In the genomic region with DNA sequence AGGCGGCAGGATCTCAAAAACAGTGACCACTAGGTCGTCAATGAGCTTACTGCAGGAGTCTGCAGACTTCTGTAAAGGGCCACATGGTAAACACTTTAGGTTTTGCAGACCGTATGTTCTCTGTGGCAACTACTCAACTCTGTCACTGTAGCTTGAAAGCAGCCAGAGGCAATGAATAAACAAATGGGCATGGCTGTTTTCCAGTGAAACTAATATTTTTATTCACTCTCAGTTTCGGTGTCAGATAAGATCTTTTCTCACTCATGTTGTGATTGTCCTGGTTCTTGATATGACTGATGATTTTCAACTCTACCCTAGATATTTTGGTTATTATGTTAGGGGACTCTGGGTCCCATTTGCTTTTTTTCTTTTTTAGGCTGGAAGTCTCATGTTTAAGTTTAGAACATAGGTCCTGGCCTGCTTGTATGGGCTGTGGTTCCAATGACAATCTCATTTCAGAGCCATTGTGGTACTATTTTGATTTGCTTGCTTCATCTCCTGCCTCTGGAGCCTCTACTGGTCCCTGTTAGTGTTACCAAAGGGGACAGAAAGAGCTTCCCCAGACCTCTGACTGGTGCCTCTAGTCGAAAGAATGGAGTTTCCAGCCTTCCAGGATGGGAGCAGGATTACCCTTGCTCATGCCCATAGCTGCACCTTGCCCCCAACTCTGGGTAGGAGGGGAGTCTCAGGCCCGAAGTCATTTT, we compare ENCODE assay signal across 10 cellular contexts.
DNase-seq lines count a peak whose midpoint lies in the region; ATAC-seq, FAIRE-seq and TF ChIP-seq lines count a peak whose summit lies in the region.
"Had no signal": no experiment of that assay in that cellular context is flagged by ENCODE, and none has a peak within 500 bp of the region (broad histone marks: within the 10 kb centered on the region; RNA-seq: fewer than 3 reads in every experiment).

No MANE protein-coding gene starts in this region.

- no peak for TF ChIP-seq CTCF in MM.1S (IDR thresholded peaks at IDR 0.05; ENCODE audit: low read length)

- H3K9me3 Mint-ChIP-seq in effector memory CD8-positive, alpha-beta T cell = no peaks in the 10 kb centered on the region

- DNase-seq in GM12892 (ENCODE audit: insufficient read length) (no peak), MM.1S (peak; percentile 88), NCI-H2107 treated with DMSO at 0.1 percent for 48 hours (lab: John Stamatoyannopoulos, UW; ENCODE audit: unreplicated experiment) (no peak), SKM-1 (lab: John Stamatoyannopoulos, UW; ENCODE audit: unreplicated experiment) (no peak)
- DNase-seq in central memory CD4-positive, alpha-beta T cell = no peak
- no peak for DNase-seq in effector memory CD8-positive, alpha-beta T cell
- DNase-seq: NCI-H1930, SHP77 treated with DMSO at 0.1 percent for 48 hours had no signal

- no peaks in the 10 kb centered on the region for H3K9me2 ChIP-seq in MM.1S (replicated peaks; ENCODE audit: insufficient read depth, low read length)

- peak overlapping the region; percentile 40; the same call in 1 of the 2 replicates for H2AFZ ChIP-seq in MM.1S (ENCODE audit: low read length)

- H3K4me1 Mint-ChIP-seq in effector memory CD8-positive, alpha-beta T cell (ENCODE audit: low read depth in 2 of 2) = peaks cover 4 to 8% of the 10 kb centered on the region in 2 donors

- H3K9ac ChIP-seq in MM.1S (ENCODE audit: low read length) = no peak overlapping the region

- H3K27ac Mint-ChIP-seq in effector memory CD8-positive, alpha-beta T cell = no peak overlapping the region

- H3K4me1 ChIP-seq in MM.1S (ENCODE audit: low read length) = peaks cover 25% of the 10 kb centered on the region

- H3K36me3 ChIP-seq in MM.1S (replicated peaks; ENCODE audit: insufficient read depth, low read length) = no peaks in the 10 kb centered on the region

- peak overlapping the region; percentile 49; the same call in 1 of the 2 replicates for H3K27ac ChIP-seq in MM.1S (ENCODE audit: low read length)

- no peaks in the 10 kb centered on the region for H3K36me3 Mint-ChIP-seq in effector memory CD8-positive, alpha-beta T cell (ENCODE audit: insufficient read depth)

- peaks cover 15% of the 10 kb centered on the region for H3F3A ChIP-seq in MM.1S (ENCODE audit: insufficient read depth, low read length)

- ATAC-seq in GM19351 (IDR thresholded peaks at IDR 0.05; ENCODE audit: unreplicated experiment) (peak; percentile 93), HG02885 (IDR thresholded peaks at IDR 0.05; ENCODE audit: poor library complexity, unreplicated experiment) (peak; percentile 89)
- no peak for ATAC-seq in effector memory CD8-positive, alpha-beta T cell (replicated peaks)

- no peaks in the 10 kb centered on the region for H3K79me2 ChIP-seq in MM.1S (ENCODE audit: low read length)

- no peaks in the 10 kb centered on the region for H3K9me3 ChIP-seq in MM.1S (replicated peaks; ENCODE audit: insufficient read depth, low read length)

- H3K4me3 Mint-ChIP-seq in effector memory CD8-positive, alpha-beta T cell = no peak overlapping the region

- peak overlapping the region; percentile 52 for H3K4me2 ChIP-seq in MM.1S (ENCODE audit: low read depth, low read length)

- H3K27me3 ChIP-seq in MM.1S (replicated peaks; ENCODE audit: insufficient read depth, low read length) = no peaks in the 10 kb centered on the region

- H3K27me3 Mint-ChIP-seq in effector memory CD8-positive, alpha-beta T cell = peaks cover 5 to 26% of the 10 kb centered on the region in 2 donors

- no peaks in the 10 kb centered on the region for H4K20me1 ChIP-seq in MM.1S (ENCODE audit: insufficient read depth, low read length)

- FAIRE-seq in GM12892 (lab: Jason Lieb, UNC) = peak; percentile 24

- no peak overlapping the region for H3K4me3 ChIP-seq in MM.1S (ENCODE audit: low read length)

- no peak for TF ChIP-seq POLR2A in GM12892 (IDR thresholded peaks at IDR 0.05; ENCODE audit: low read depth, low read length)
